In the genomic region with DNA sequence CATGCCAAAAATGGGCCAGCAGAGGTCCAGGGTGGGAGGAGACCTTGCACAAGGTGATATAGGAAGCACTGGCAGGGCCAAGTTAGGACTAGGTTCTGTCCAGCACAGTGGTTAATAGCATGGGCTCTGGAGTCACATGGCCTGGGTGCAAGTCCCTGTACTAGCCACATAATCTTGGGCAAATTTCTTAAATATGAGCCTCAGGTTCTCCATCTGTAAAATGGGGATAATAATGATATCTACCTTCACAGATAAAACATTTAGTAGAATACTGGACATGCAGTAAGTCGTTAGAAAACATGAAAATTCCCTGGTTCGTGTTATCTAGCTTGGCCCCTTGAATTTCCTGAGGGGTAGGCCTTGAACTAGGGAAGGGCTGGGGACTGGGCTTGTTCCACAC, we compare ENCODE assay signal across 12 cellular contexts. TPM values are rescaled to one million over a fixed set of nuclear protein-coding genes. Genes with fewer than 3 reads are reported as not detected.
DNase-seq lines count a peak whose midpoint lies in the region; ATAC-seq, FAIRE-seq and TF ChIP-seq lines count a peak whose summit lies in the region.
"Had no signal": no experiment of that assay in that cellular context is flagged by ENCODE, and none has a peak within 500 bp of the region (broad histone marks: within the 10 kb centered on the region; RNA-seq: fewer than 3 reads in every experiment).

No MANE protein-coding gene starts in this region.

- no peak for ATAC-seq in K562
- ATAC-seq: CD8-positive, alpha-beta T cell; GM23338 had no signal

- no peak for TF ChIP-seq RAD21 in K562 (CRISPR knock-in tag; conservative IDR thresholded peaks at IDR 0.05 in 1 of 2, IDR thresholded peaks at IDR 0.05 in 1 of 2)

- no peak for TF ChIP-seq EP300 in K562 (IDR thresholded peaks at IDR 0.05; ENCODE audit: low read length)

- no peak overlapping the region for H3K4me2 ChIP-seq in K562 (ENCODE audit: insufficient read depth, low read length)
- H3K4me2 ChIP-seq: BLaER1 treated with 17β-estradiol and CSF1 and Interleukin-3, amounts not matched to agents 10 nM and 100 nM; GM23338 had no signal

- peaks cover 59% of the 10 kb centered on the region; the same call in 2 of the 3 replicates for H3K36me3 ChIP-seq in K562 (ENCODE audit: control insufficient read depth, insufficient read depth, low read length)

- H3K27me3 ChIP-seq in K562 (ENCODE audit: control insufficient read depth in 2 of 2, insufficient read depth in 2 of 2, low read length in 2 of 2) = no peaks in the 10 kb centered on the region
- H3K27me3 ChIP-seq: BLaER1 treated with 17β-estradiol and CSF1 and Interleukin-3, amounts not matched to agents 10 nM and 100 nM had no signal

- no peaks in the 10 kb centered on the region for H3K9me1 ChIP-seq in K562 (ENCODE audit: control insufficient read depth, insufficient read depth, low read length)

- DNase-seq in RWPE1 (ENCODE audit: low spot score) (no peak), K562 (ENCODE audit: extremely low read depth in 1 of 4, low spot score in 3 of 4) (no peak), NK-92 (lab: John Stamatoyannopoulos, UW; ENCODE audit: unreplicated experiment) (no peak), RCC 7860 (ENCODE audit: low spot score) (no peak)
- DNase-seq: Calu3; CD8-positive, alpha-beta T cell; DMS79 treated with DMSO at 0.1 percent for 48 hours; GF-D8; HCEC 1CT had no signal

- 60% methylated on average over 2 of the region's 2 CpGs for WGBS in K562 (ENCODE audit: insufficient coverage, low coverage, missing lambda C conversion rate)

- CTCF ChIA-PET in RWPE1 (lab: Yijun Ruan, JAX) (no interaction called here), K562 (lab: Yijun Ruan, JAX; ENCODE audit: low intra/inter-chr PET ratio) (no interaction called here)

- BruUV-seq in K562 (replicated peaks; lab: Mats Ljungman, UMichigan) = no TSS peak

- POLR2A ChIA-PET in RWPE1 (lab: Yijun Ruan, JAX; ENCODE audit: low non-redundant PET) (no interaction called here), K562 (lab: Yijun Ruan, JAX) (interaction anchor here (0.6 to 1.4 kb wide), 4 partner anchors 9 to 603 kb away, joined by 3 to 6 read pairs (median 4); a partner anchor contains a TSS)

- TF ChIP-seq CTCF in RWPE1 (conservative IDR thresholded peaks at IDR 0.05; ENCODE audit: low read depth) (no peak), K562 (IDR thresholded peaks at IDR 0.05 in 2 of 3, conservative IDR thresholded peaks at IDR 0.05 in 1 of 3; ENCODE audit: insufficient read depth in 2 of 3, low read depth in 1 of 3, low read length in 3 of 3) (no peak)

- H3K27ac ChIP-seq in RWPE1 (peak overlapping the region; percentile 1; the same call in 1 of the 2 replicates), K562 (ENCODE audit: extremely low read depth, low read depth, low read length) (no peak overlapping the region)
- H3K27ac ChIP-seq: BLaER1 treated with 17β-estradiol and CSF1 and Interleukin-3, amounts not matched to agents 10 nM and 100 nM had no signal

- TF ChIP-seq POLR2A in K562 (conservative IDR thresholded peaks at IDR 0.05) = no peak

- H3K4me1 ChIP-seq in K562 (replicated peaks in 1 of 2; ENCODE audit: control insufficient read depth in 2 of 2, insufficient read depth in 2 of 2, low read length in 2 of 2) = peaks cover 1 to 12% of the 10 kb centered on the region in 2 experiments; a peak in 4 of 5 replicates

- intact Hi-C loops in K562 (cut with micrococcal nuclease) = no loop called here

- FAIRE-seq in K562 (lab: Jason Lieb, UNC) (no peak), RCC 7860 (lab: Jason Lieb, UNC) (no peak)
- FAIRE-seq: H54 had no signal

- no peak overlapping the region for H2AFZ ChIP-seq in K562 (ENCODE audit: low read depth, low read length)
- H2AFZ ChIP-seq: GM23338 had no signal

- H3K9me3 ChIP-seq in K562 (replicated peaks; ENCODE audit: control insufficient read depth, insufficient read depth, low read depth, low read length) = no peaks in the 10 kb centered on the region
- H3K9me3 ChIP-seq: BLaER1 treated with 17β-estradiol and CSF1 and Interleukin-3, amounts not matched to agents 10 nM and 100 nM had no signal

- in situ Hi-C loops in K562 (cut with MboI) = no loop called here

- H3K4me3 ChIP-seq in K562 = no peak overlapping the region
- H3K4me3 ChIP-seq: BLaER1 treated with 17β-estradiol and CSF1 and Interleukin-3, amounts not matched to agents 10 nM and 100 nM; GM23338 had no signal

- H3K9ac ChIP-seq in K562 (ENCODE audit: insufficient read depth in 1 of 2, low read depth in 2 of 2, low read length in 2 of 2) = no peak overlapping the region; a peak in 1 of 4 replicates

- no peaks in the 10 kb centered on the region for H4K20me1 ChIP-seq in K562 (replicated peaks; ENCODE audit: control insufficient read depth, insufficient read depth, low read length)

- no peaks in the 10 kb centered on the region for H3K79me2 ChIP-seq in K562 (ENCODE audit: control insufficient read depth, insufficient read depth, low read length)

RNA-seq across cellular contexts. Expression of a gene that starts 6.2 kb away (rescaled TPM):
- 129 and 346 TPM in 2 replicates for total RNA-seq in K562 (2011; cell fraction: chromatin; rRNA removed; ENCODE audit: low replicate concordance)
- 275 and 312 TPM in 2 replicates for total RNA-seq in K562 (2011; cell fraction: nucleolus; rRNA removed)
- total RNA-seq in K562 (2011; cell fraction: nucleoplasm; rRNA removed) = 187 and 194 TPM in 2 replicates
- 26.0 and 30.5 TPM in 2 replicates for total RNA-seq in K562 (2014; rRNA removed)
- total RNA-seq in K562 (2014; rRNA removed; fragmentation: Illumina TruSeq; extraction: Trizol) = 16.1 and 21.2 TPM in 2 replicates
- total RNA-seq in K562 (2015; rRNA removed; fragmentation: Illumina TruSeq; extraction: Trizol) = 40.5 and 42.9 TPM in 2 replicates
- total RNA-seq in K562 (2021) = 51.9 and 53.0 TPM in 2 replicates
- 28.3 and 44.7 TPM in 2 replicates for polyA plus RNA-seq in K562 (2011; rRNA removed)
- polyA plus RNA-seq in K562 (2011; cell fraction: cytosol; rRNA removed) = 54.6 and 66.3 TPM in 2 replicates
- polyA plus RNA-seq in K562 (2011; cell fraction: nucleus; rRNA removed) = 192 and 235 TPM in 2 replicates
- 60.5 and 80.5 TPM in 2 replicates for polyA plus RNA-seq in K562 (2012)
- 60.3 and 61.7 TPM in 2 replicates for polyA plus RNA-seq in K562 (2014; fragmentation: Illumina TruSeq; extraction: Trizol)
- polyA plus RNA-seq in K562 (2014; fragmentation: Nextera tagmentation; extraction: Ambion mirVana) = 10 to 100 TPM in 1 of 2 experiments, 1 to 10 TPM in 1; 8.8 to 12.4 TPM
- 47.8 and 51.2 TPM in 2 replicates for polyA plus RNA-seq in K562 (2014; rRNA removed)
- 32.6 and 38.8 TPM in 2 replicates for polyA minus RNA-seq in K562 (2011; rRNA and poly(A)+ RNA removed)
- polyA minus RNA-seq in K562 (2011; cell fraction: cytosol; rRNA and poly(A)+ RNA removed) = 32.9 and 38.3 TPM in 2 replicates
- 74.4 and 74.6 TPM in 2 replicates for polyA minus RNA-seq in K562 (2011; cell fraction: nucleus; rRNA and poly(A)+ RNA removed)

RNA-seq across cellular contexts. Expression of a gene that starts 6.3 kb away (rescaled TPM):
- total RNA-seq in K562 (2011; cell fraction: chromatin; rRNA removed; ENCODE audit: low replicate concordance) = 0.69 and 3.4 TPM in 2 replicates
- total RNA-seq in K562 (2011; cell fraction: nucleolus; rRNA removed) = 3.7 and 4.2 TPM in 2 replicates
- 1.5 and 1.8 TPM in 2 replicates for total RNA-seq in K562 (2011; cell fraction: nucleoplasm; rRNA removed)
- total RNA-seq in K562 (2014; rRNA removed) = 1.5 and 1.7 TPM in 2 replicates
- not detected in 2 replicates for total RNA-seq in K562 (2014; rRNA removed; fragmentation: Illumina TruSeq; extraction: Trizol)
- total RNA-seq in K562 (2015; rRNA removed; fragmentation: Illumina TruSeq; extraction: Trizol) = 0.54 and 0.72 TPM in 2 replicates
- total RNA-seq in K562 (2021) = 1.2 and 1.9 TPM in 2 replicates
- 0.22 and 0.83 TPM in 2 replicates for polyA plus RNA-seq in K562 (2011; rRNA removed)
- 0.59 and 1.2 TPM in 2 replicates for polyA plus RNA-seq in K562 (2011; cell fraction: cytosol; rRNA removed)
- polyA plus RNA-seq in K562 (2011; cell fraction: nucleus; rRNA removed) = 1.7 and 2.3 TPM in 2 replicates
- polyA plus RNA-seq in K562 (2012) = 0.81 and 2.2 TPM in 2 replicates
- polyA plus RNA-seq in K562 (2014; fragmentation: Illumina TruSeq; extraction: Trizol) = 0.46 and 0.61 TPM in 2 replicates
- polyA plus RNA-seq in K562 (2014; fragmentation: Nextera tagmentation; extraction: Ambion mirVana) = under 1 TPM; 0.30 to 0.32 TPM
- 1.0 and 1.1 TPM in 2 replicates for polyA plus RNA-seq in K562 (2014; rRNA removed)
- polyA minus RNA-seq in K562 (2011; rRNA and poly(A)+ RNA removed) = 0.72 TPM in 1 of 2 replicates, not detected in the other
- polyA minus RNA-seq in K562 (2011; cell fraction: cytosol; rRNA and poly(A)+ RNA removed) = not detected in 2 replicates
- polyA minus RNA-seq in K562 (2011; cell fraction: nucleus; rRNA and poly(A)+ RNA removed) = 2.3 and 3.1 TPM in 2 replicates

RNA-seq across cellular contexts. Expression of a gene that starts 9.9 kb away (rescaled TPM):
- 1.9 TPM in 1 of 2 replicates, not detected in the other for total RNA-seq in K562 (2011; cell fraction: chromatin; rRNA removed; ENCODE audit: low replicate concordance)
- total RNA-seq in K562 (2011; cell fraction: nucleolus; rRNA removed) = 1.6 and 2.2 TPM in 2 replicates
- total RNA-seq in K562 (2011; cell fraction: nucleoplasm; rRNA removed) = 1.2 and 1.6 TPM in 2 replicates
- 0.68 and 1.4 TPM in 2 replicates for total RNA-seq in K562 (2014; rRNA removed)
- total RNA-seq in K562 (2014; rRNA removed; fragmentation: Illumina TruSeq; extraction: Trizol) = not detected in 2 replicates
- total RNA-seq in K562 (2015; rRNA removed; fragmentation: Illumina TruSeq; extraction: Trizol) = 0.22 and 0.45 TPM in 2 replicates
- total RNA-seq in K562 (2021) = 0.49 and 0.95 TPM in 2 replicates
- 0.21 and 0.53 TPM in 2 replicates for polyA plus RNA-seq in K562 (2011; rRNA removed)
- polyA plus RNA-seq in K562 (2011; cell fraction: cytosol; rRNA removed) = 0.38 and 0.48 TPM in 2 replicates
- polyA plus RNA-seq in K562 (2011; cell fraction: nucleus; rRNA removed) = 1.3 and 1.8 TPM in 2 replicates
- 0.57 and 0.84 TPM in 2 replicates for polyA plus RNA-seq in K562 (2012)
- polyA plus RNA-seq in K562 (2014; fragmentation: Illumina TruSeq; extraction: Trizol) = 0.39 and 0.42 TPM in 2 replicates
- not detected for polyA plus RNA-seq in K562 (2014; fragmentation: Nextera tagmentation; extraction: Ambion mirVana)
- polyA plus RNA-seq in K562 (2014; rRNA removed) = 0.63 and 0.73 TPM in 2 replicates
- not detected in 2 replicates for polyA minus RNA-seq in K562 (2011; rRNA and poly(A)+ RNA removed)
- polyA minus RNA-seq in K562 (2011; cell fraction: cytosol; rRNA and poly(A)+ RNA removed) = not detected in 2 replicates
- 0.67 TPM in 1 of 2 replicates, not detected in the other for polyA minus RNA-seq in K562 (2011; cell fraction: nucleus; rRNA and poly(A)+ RNA removed)
- polyA plus RNA-seq: GM23338 had no signal

RNA-seq across cellular contexts. Expression of a gene that starts 14.7 kb away (rescaled TPM):
- total RNA-seq in K562 (2011; cell fraction: chromatin; rRNA removed; ENCODE audit: low replicate concordance) = 8.2 and 29.4 TPM in 2 replicates
- 32.4 and 37.9 TPM in 2 replicates for total RNA-seq in K562 (2011; cell fraction: nucleolus; rRNA removed)
- total RNA-seq in K562 (2011; cell fraction: nucleoplasm; rRNA removed) = 20.8 and 24.0 TPM in 2 replicates
- total RNA-seq in K562 (2014; rRNA removed) = 18.6 and 28.2 TPM in 2 replicates
- 5.5 and 9.1 TPM in 2 replicates for total RNA-seq in K562 (2014; rRNA removed; fragmentation: Illumina TruSeq; extraction: Trizol)
- 16.8 and 17.6 TPM in 2 replicates for total RNA-seq in K562 (2015; rRNA removed; fragmentation: Illumina TruSeq; extraction: Trizol)
- 28.7 and 29.3 TPM in 2 replicates for total RNA-seq in K562 (2021)
- 12.2 and 24.1 TPM in 2 replicates for polyA plus RNA-seq in K562 (2011; rRNA removed)
- polyA plus RNA-seq in K562 (2011; cell fraction: cytosol; rRNA removed) = 41.5 and 45.1 TPM in 2 replicates
- 26.5 and 28.2 TPM in 2 replicates for polyA plus RNA-seq in K562 (2011; cell fraction: nucleus; rRNA removed)
- 30.0 and 78.8 TPM in 2 replicates for polyA plus RNA-seq in K562 (2012)
- 25.8 and 26.5 TPM in 2 replicates for polyA plus RNA-seq in K562 (2014; fragmentation: Illumina TruSeq; extraction: Trizol)
- polyA plus RNA-seq in K562 (2014; fragmentation: Nextera tagmentation; extraction: Ambion mirVana) = 1 to 10 TPM; 2.8 to 6.6 TPM
- 24.5 and 25.6 TPM in 2 replicates for polyA plus RNA-seq in K562 (2014; rRNA removed)
- 8.0 and 8.4 TPM in 2 replicates for polyA minus RNA-seq in K562 (2011; rRNA and poly(A)+ RNA removed)
- 11.8 and 17.6 TPM in 2 replicates for polyA minus RNA-seq in K562 (2011; cell fraction: cytosol; rRNA and poly(A)+ RNA removed)
- polyA minus RNA-seq in K562 (2011; cell fraction: nucleus; rRNA and poly(A)+ RNA removed) = 8.2 and 11.1 TPM in 2 replicates
- total RNA-seq: CD8-positive, alpha-beta T cell had no signal

RNA-seq across cellular contexts. Expression of a gene that starts 16.3 kb away (rescaled TPM):
- total RNA-seq in K562 (2011; cell fraction: chromatin; rRNA removed; ENCODE audit: low replicate concordance) = 14.3 and 28.8 TPM in 2 replicates
- total RNA-seq in K562 (2011; cell fraction: nucleolus; rRNA removed) = 16.2 and 16.7 TPM in 2 replicates
- total RNA-seq in K562 (2011; cell fraction: nucleoplasm; rRNA removed) = 19.3 and 20.7 TPM in 2 replicates
- total RNA-seq in K562 (2014; rRNA removed) = 11.6 and 14.1 TPM in 2 replicates
- total RNA-seq in K562 (2014; rRNA removed; fragmentation: Illumina TruSeq; extraction: Trizol) = 9.0 and 9.5 TPM in 2 replicates
- 11.2 and 11.7 TPM in 2 replicates for total RNA-seq in K562 (2015; rRNA removed; fragmentation: Illumina TruSeq; extraction: Trizol)
- total RNA-seq in K562 (2021) = 13.8 and 15.6 TPM in 2 replicates
- 7.4 and 12.1 TPM in 2 replicates for polyA plus RNA-seq in K562 (2011; rRNA removed)
- 14.1 and 15.5 TPM in 2 replicates for polyA plus RNA-seq in K562 (2011; cell fraction: cytosol; rRNA removed)
- polyA plus RNA-seq in K562 (2011; cell fraction: nucleus; rRNA removed) = 21.0 and 32.5 TPM in 2 replicates
- 10.9 and 13.6 TPM in 2 replicates for polyA plus RNA-seq in K562 (2012)
- 13.7 and 14.7 TPM in 2 replicates for polyA plus RNA-seq in K562 (2014; fragmentation: Illumina TruSeq; extraction: Trizol)
- 1 to 10 TPM; 2.5 to 3.1 TPM for polyA plus RNA-seq in K562 (2014; fragmentation: Nextera tagmentation; extraction: Ambion mirVana)
- polyA plus RNA-seq in K562 (2014; rRNA removed) = 7.0 and 7.3 TPM in 2 replicates
- 18.4 and 23.1 TPM in 2 replicates for polyA minus RNA-seq in K562 (2011; rRNA and poly(A)+ RNA removed)
- polyA minus RNA-seq in K562 (2011; cell fraction: cytosol; rRNA and poly(A)+ RNA removed) = 16.7 and 17.3 TPM in 2 replicates
- 7.1 and 12.0 TPM in 2 replicates for polyA minus RNA-seq in K562 (2011; cell fraction: nucleus; rRNA and poly(A)+ RNA removed)
